ENCODE assay signal across 10 cellular contexts in the genomic region with DNA sequence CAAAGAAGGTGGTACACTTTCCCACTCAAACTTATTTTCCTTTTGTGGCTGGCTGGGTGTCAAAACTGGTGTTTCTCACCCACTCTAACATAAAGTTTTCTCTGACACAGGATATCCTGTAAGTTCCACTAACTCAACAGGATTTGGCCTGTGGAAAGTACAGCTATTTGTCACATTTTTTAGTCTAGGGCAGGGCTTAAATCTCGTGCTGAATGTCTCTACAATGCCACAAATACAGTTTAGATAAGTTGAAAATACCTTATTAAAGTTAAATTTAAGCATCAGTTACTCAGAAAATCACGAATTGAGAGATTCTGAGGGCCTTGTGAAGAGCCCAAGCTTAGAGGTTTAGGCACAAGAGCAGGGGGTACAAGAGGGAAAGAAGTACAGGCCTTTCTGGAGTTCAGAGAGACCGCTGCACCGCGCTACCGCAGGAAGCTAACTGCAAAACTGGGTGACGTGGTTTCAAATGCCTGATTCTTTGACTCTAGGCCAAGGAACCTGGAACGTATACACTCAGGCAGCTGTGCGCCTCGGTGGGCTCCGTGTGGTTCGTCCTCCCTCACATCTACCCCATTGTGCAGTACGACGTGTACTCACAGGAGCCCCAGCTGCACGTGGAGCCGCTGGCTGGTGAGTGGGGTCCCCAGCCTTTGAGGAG. TPM values are rescaled to one million over a fixed set of nuclear protein-coding genes. Genes with fewer than 3 reads are reported as not detected.
DNase-seq lines count a peak whose midpoint lies in the region; ATAC-seq and TF ChIP-seq lines count a peak whose summit lies in the region.
"Had no signal": no experiment of that assay in that cellular context is flagged by ENCODE, and none has a peak within 500 bp of the region (broad histone marks: within the 10 kb centered on the region; RNA-seq: fewer than 3 reads in every experiment).

No MANE protein-coding gene starts in this region.

- no peaks in the 10 kb centered on the region for H3K27me3 ChIP-seq in mucosa of rectum (ENCODE audit: control insufficient read depth in 2 of 2, insufficient read depth in 2 of 2, low read length in 2 of 2)
- H3K27me3 ChIP-seq in suprapubic skin: no peaks in the 10 kb centered on the region

- CTCF ChIA-PET in activated CD4-positive, alpha-beta T cell treated with anti-CD3 and anti-CD28 coated beads, Interleukin-2, amount 10 ng/mL, durations not matched to agents 7 days and 5 days (lab: Charles Lee): interaction anchor here (0.8 to 4.0 kb wide), 10 partner anchors 8 to 71 kb away, joined by 3 to 17 read pairs (median 4); no protein-coding TSS in a partner anchor

- H3K4me1 Mint-ChIP-seq in activated CD4-positive, alpha-beta T cell treated with anti-CD3 and anti-CD28 coated beads, Interleukin-2, amount 10 ng/mL, durations not matched to agents 7 days and 5 days: peaks cover 92% of the 10 kb centered on the region
- peaks cover 76% of the 10 kb centered on the region for H3K4me1 Mint-ChIP-seq in activated naive CD8-positive, alpha-beta T cell treated with anti-CD3 and anti-CD28 coated beads, Interleukin-2, amount 10 ng/mL, durations not matched to agents 7 days and 5 days

- H3K9me3 ChIP-seq in mucosa of rectum (ENCODE audit: control insufficient read depth in 2 of 2, low read length in 2 of 2) (no peaks in the 10 kb centered on the region), suprapubic skin (no peaks in the 10 kb centered on the region)

- no peak for TF ChIP-seq CTCF in suprapubic skin (IDR thresholded peaks at IDR 0.05)

- H3K4me3 Mint-ChIP-seq in activated CD4-positive, alpha-beta T cell treated with anti-CD3 and anti-CD28 coated beads, Interleukin-2, amount 10 ng/mL, durations not matched to agents 7 days and 5 days: peak overlapping the region; percentile 68
- peak overlapping the region; percentile 83 for H3K4me3 Mint-ChIP-seq in activated naive CD8-positive, alpha-beta T cell treated with anti-CD3 and anti-CD28 coated beads, Interleukin-2, amount 10 ng/mL, durations not matched to agents 7 days and 5 days

- H3K4me1 ChIP-seq in mucosa of rectum (ENCODE audit: control insufficient read depth in 2 of 2, insufficient read depth in 2 of 2, low read length in 2 of 2) (peaks cover 18 to 22% of the 10 kb centered on the region in 2 donors), suprapubic skin (peaks cover 19% of the 10 kb centered on the region)

- peak; percentile 79 for DNase-seq in activated CD4-positive, alpha-beta T cell treated with anti-CD3 and anti-CD28 coated beads, Interleukin-2, amount 10 ng/mL, durations not matched to agents 7 days and 5 days
- DNase-seq in activated naive CD8-positive, alpha-beta T cell treated with anti-CD3 and anti-CD28 coated beads, Interleukin-2, amount 10 ng/mL, durations not matched to agents 7 days and 5 days: peak; percentile 76
- DNase-seq in suprapubic skin (ENCODE audit: low spot score in 2 of 2) (peak; percentile 38 to 49), GF-D8 (lab: John Stamatoyannopoulos, UW) (no peak), SHP77 (lab: John Stamatoyannopoulos, UW) (no peak)
- DNase-seq: hippocampal formation, NCI-H2081 treated with DMSO at 0.1 percent for 48 hours had no signal

- H3K9me3 Mint-ChIP-seq in activated CD4-positive, alpha-beta T cell treated with anti-CD3 and anti-CD28 coated beads, Interleukin-2, amount 10 ng/mL, durations not matched to agents 7 days and 5 days: no peaks in the 10 kb centered on the region
- no peaks in the 10 kb centered on the region for H3K9me3 Mint-ChIP-seq in activated naive CD8-positive, alpha-beta T cell treated with anti-CD3 and anti-CD28 coated beads, Interleukin-2, amount 10 ng/mL, durations not matched to agents 7 days and 5 days

- no peaks in the 10 kb centered on the region for H3K27me3 Mint-ChIP-seq in activated CD4-positive, alpha-beta T cell treated with anti-CD3 and anti-CD28 coated beads, Interleukin-2, amount 10 ng/mL, durations not matched to agents 7 days and 5 days
- H3K27me3 Mint-ChIP-seq in activated naive CD8-positive, alpha-beta T cell treated with anti-CD3 and anti-CD28 coated beads, Interleukin-2, amount 10 ng/mL, durations not matched to agents 7 days and 5 days: no peaks in the 10 kb centered on the region

- peak overlapping the region; percentile 54 to 76 for H3K27ac ChIP-seq in mucosa of rectum (ENCODE audit: low read depth in 2 of 2, low read length in 2 of 2)
- H3K27ac ChIP-seq in suprapubic skin: peak overlapping the region; percentile 35

- peaks cover 50 to 77% of the 10 kb centered on the region in 2 donors for H3K36me3 ChIP-seq in mucosa of rectum (ENCODE audit: control insufficient read depth in 2 of 2, insufficient read depth in 2 of 2, low read length in 2 of 2)
- H3K36me3 ChIP-seq in suprapubic skin: peaks cover 85% of the 10 kb centered on the region

- TF ChIP-seq POLR2A in suprapubic skin (IDR thresholded peaks at IDR 0.05): no peak

- peak overlapping the region in 1 of 2 donors; percentile 1 for H3K4me3 ChIP-seq in mucosa of rectum (ENCODE audit: low read length in 2 of 2)
- H3K4me3 ChIP-seq in suprapubic skin: no peak overlapping the region

- no peak for TF ChIP-seq EP300 in suprapubic skin (IDR thresholded peaks at IDR 0.05)

- peaks cover 87% of the 10 kb centered on the region for H3K36me3 Mint-ChIP-seq in activated CD4-positive, alpha-beta T cell treated with anti-CD3 and anti-CD28 coated beads, Interleukin-2, amount 10 ng/mL, durations not matched to agents 7 days and 5 days (ENCODE audit: low read depth)
- H3K36me3 Mint-ChIP-seq in activated naive CD8-positive, alpha-beta T cell treated with anti-CD3 and anti-CD28 coated beads, Interleukin-2, amount 10 ng/mL, durations not matched to agents 7 days and 5 days: peaks cover 67% of the 10 kb centered on the region

- peak; percentile 75 for ATAC-seq in activated naive CD8-positive, alpha-beta T cell treated with anti-CD3 and anti-CD28 coated beads, Interleukin-2, amount 10 ng/mL, durations not matched to agents 7 days and 5 days (ENCODE audit: low read depth)
- ATAC-seq in HG03378 (IDR thresholded peaks at IDR 0.05; ENCODE audit: unreplicated experiment) (no peak), GM18858 (IDR thresholded peaks at IDR 0.05; ENCODE audit: unreplicated experiment) (no peak)

- peak overlapping the region in 1 of 2 donors; percentile 33 for H3K9ac ChIP-seq in mucosa of rectum (ENCODE audit: low read depth in 1 of 2, low read length in 2 of 2)

- H3K27ac Mint-ChIP-seq in activated CD4-positive, alpha-beta T cell treated with anti-CD3 and anti-CD28 coated beads, Interleukin-2, amount 10 ng/mL, durations not matched to agents 7 days and 5 days: peak overlapping the region; percentile 98
- H3K27ac Mint-ChIP-seq in activated naive CD8-positive, alpha-beta T cell treated with anti-CD3 and anti-CD28 coated beads, Interleukin-2, amount 10 ng/mL, durations not matched to agents 7 days and 5 days: peak overlapping the region; percentile 92

- POLR2A ChIA-PET in activated CD4-positive, alpha-beta T cell treated with anti-CD3 and anti-CD28 coated beads, Interleukin-2, amount 10 ng/mL, durations not matched to agents 7 days and 5 days (lab: Charles Lee): interaction anchor here (0.9 to 1.3 kb wide), 2 partner anchors 18 to 68 kb away, joined by 3 to 4 read pairs; no protein-coding TSS in a partner anchor
- POLR2A ChIA-PET in activated naive CD8-positive, alpha-beta T cell treated with anti-CD3 and anti-CD28 coated beads, Interleukin-2, amount 10 ng/mL, durations not matched to agents 7 days and 5 days (lab: Charles Lee): interaction anchor here (0.6 to 4.9 kb wide), 9 partner anchors 9 to 70 kb away, joined by 3 to 51 read pairs (median 6); a partner anchor contains a TSS

- WGBS in suprapubic skin: 67% methylated on average over 11 of the region's 16 CpGs

RNA-seq across cellular contexts. Expression of a gene that starts 23.4 kb away (rescaled TPM):
- total RNA-seq in activated CD4-positive, alpha-beta T cell treated with anti-CD3 and anti-CD28 coated beads, Interleukin-2, amount 10 ng/mL, durations not matched to agents 7 days and 5 days: 10 to 100 TPM; 24.2 to 29.0 TPM
- total RNA-seq in activated naive CD8-positive, alpha-beta T cell treated with anti-CD3 and anti-CD28 coated beads, Interleukin-2, amount 10 ng/mL, durations not matched to agents 7 days and 5 days: 10 to 100 TPM in 1 of 2 experiments, 1 to 10 TPM in 1; 4.5 to 12.2 TPM
- 10 to 100 TPM in 2 of 4 donors, 1 to 10 TPM in 2; 6.0 to 20.9 (median 8.8) TPM for total RNA-seq in suprapubic skin

RNA-seq across cellular contexts. Expression of a gene that starts 49.7 kb away (rescaled TPM):
- 10 to 100 TPM; 41.7 to 50.2 TPM for total RNA-seq in activated CD4-positive, alpha-beta T cell treated with anti-CD3 and anti-CD28 coated beads, Interleukin-2, amount 10 ng/mL, durations not matched to agents 7 days and 5 days
- total RNA-seq in activated naive CD8-positive, alpha-beta T cell treated with anti-CD3 and anti-CD28 coated beads, Interleukin-2, amount 10 ng/mL, durations not matched to agents 7 days and 5 days: 10 to 100 TPM; 12.7 to 14.6 TPM
- total RNA-seq in suprapubic skin: 10 to 100 TPM in 1 of 4 donors, 1 to 10 TPM in 3; 1.6 to 44.7 (median 7.3) TPM

Comparison
In these comparisons a context has a peak if more than half of its experiments do, and no peak if none do; other contexts are left out.
1. DNase-seq: peak in activated CD4-positive, alpha-beta T cell treated with anti-CD3 and anti-CD28 coated beads, Interleukin-2, amount 10 ng/mL, durations not matched to agents 7 days and 5 days (single experiment), activated naive CD8-positive, alpha-beta T cell treated with anti-CD3 and anti-CD28 coated beads, Interleukin-2, amount 10 ng/mL, durations not matched to agents 7 days and 5 days (single experiment) and suprapubic skin (2 of 2); none in GF-D8 (single experiment) and SHP77 (0 of 2).